17 cellular contexts compared by ENCODE assay signal in genomic region chr10:103711351-103711994, GRCh38.
A peak's percentile ranks its signal among the peaks of the same experiment; 100 is the strongest.
DNase-seq lines count a peak whose midpoint lies in the region; TF ChIP-seq lines count a peak whose summit lies in the region.
"Had no signal": no experiment of that assay in that cellular context is flagged by ENCODE, and none has a peak within 500 bp of the region (broad histone marks: within the 10 kb centered on the region; RNA-seq: fewer than 3 reads in every experiment).

No MANE protein-coding gene starts in this region.

- no peaks in the 10 kb centered on the region for H3K27me3 ChIP-seq in BJ (ENCODE audit: control insufficient read depth, insufficient read depth, low read length)
- H3K27me3 ChIP-seq in mesendoderm (ENCODE audit: insufficient read depth, low read length, poor library complexity): no peaks in the 10 kb centered on the region
- H3K27me3 ChIP-seq in SJCRH30: no peaks in the 10 kb centered on the region
- H3K27me3 ChIP-seq: BLaER1 treated with 17β-estradiol and CSF1 and Interleukin-3, amounts not matched to agents 10 nM and 100 nM; sigmoid colon had no signal

- H4K5ac ChIP-seq in mesendoderm (ENCODE audit: low read length): no peak overlapping the region

- DNase-seq in BJ (ENCODE audit: low read depth) (no peak), HFF-Myc (ENCODE audit: extremely low read depth, low read depth) (no peak), cardiac fibroblast (ENCODE audit: low read depth in 2 of 2) (no peak), mesendoderm (no peak), NCI-H69 (lab: John Stamatoyannopoulos, UW) (no peak), SJCRH30 (no peak), hippocampal formation (lab: John Stamatoyannopoulos, UW) (no peak)
- no peak for DNase-seq in T-helper 2 cell treated with Interferon-gamma antibody and Interleukin-4, amounts not matched to agents 5 μg/mL and 100 μg/mL, for 36 hours (ENCODE audit: low spot score)
- DNase-seq: central memory CD4-positive, alpha-beta T cell; EL; naive B cell; NCI-H1436 treated with DMSO at 0.1 percent for 48 hours; NCI-H524 treated with DMSO at 0.1 percent for 48 hours; SHP77 treated with DMSO at 0.1 percent for 48 hours; sigmoid colon; stimulated activated naive CD8-positive, alpha-beta T cell treated with anti-CD3 and anti-CD28 coated beads, Interleukin-15, Interleukin-2, amounts not matched to agents 100 U/mL and 50 U/mL, for 24 hours had no signal

- H3K9me3 Mint-ChIP-seq in T-helper 2 cell treated with Interferon-gamma antibody and Interleukin-4, amounts not matched to agents 5 μg/mL and 100 μg/mL, for 36 hours: no peaks in the 10 kb centered on the region
- H3K9me3 Mint-ChIP-seq: naive B cell had no signal

- H3K4me1 Mint-ChIP-seq in T-helper 2 cell treated with Interferon-gamma antibody and Interleukin-4, amounts not matched to agents 5 μg/mL and 100 μg/mL, for 36 hours (ENCODE audit: low read depth): no peaks in the 10 kb centered on the region
- H3K4me1 Mint-ChIP-seq: naive B cell had no signal

- H3K79me2 ChIP-seq in mesendoderm (ENCODE audit: control insufficient read depth, insufficient read depth, low read length): no peaks in the 10 kb centered on the region

- no peak overlapping the region for H3K27ac ChIP-seq in mesendoderm (ENCODE audit: low read depth, low read length)
- no peak overlapping the region for H3K27ac ChIP-seq in SJCRH30

- CTCF ChIA-PET in BJ (lab: Yijun Ruan, JAX): interaction anchor here (0.8 to 10.0 kb wide), 15 partner anchors 9 to 174 kb away, joined by 3 to 160 read pairs (median 4); partner anchors contain the start of gene SH3PXD2A

- no peak overlapping the region for H4K8ac ChIP-seq in mesendoderm (ENCODE audit: low read depth, low read length)

- no peaks in the 10 kb centered on the region for H3K79me1 ChIP-seq in mesendoderm (ENCODE audit: low read length)

- H2BK120ac ChIP-seq in mesendoderm (ENCODE audit: low read depth, low read length): no peak overlapping the region

- H3K4me3 Mint-ChIP-seq in T-helper 2 cell treated with Interferon-gamma antibody and Interleukin-4, amounts not matched to agents 5 μg/mL and 100 μg/mL, for 36 hours: no peak overlapping the region
- H3K4me3 Mint-ChIP-seq: naive B cell had no signal

- no peaks in the 10 kb centered on the region for H3K27me3 Mint-ChIP-seq in T-helper 2 cell treated with Interferon-gamma antibody and Interleukin-4, amounts not matched to agents 5 μg/mL and 100 μg/mL, for 36 hours (ENCODE audit: low read depth)

- no peaks in the 10 kb centered on the region for H3K9me3 ChIP-seq in SJCRH30 (replicated peaks)
- H3K9me3 ChIP-seq: BLaER1 treated with 17β-estradiol and CSF1 and Interleukin-3, amounts not matched to agents 10 nM and 100 nM; sigmoid colon had no signal

- H3K4me1 ChIP-seq in mesendoderm (ENCODE audit: control insufficient read depth, low read depth, low read length): no peaks in the 10 kb centered on the region
- H3K4me1 ChIP-seq in SJCRH30: peaks cover 18% of the 10 kb centered on the region

- no peak overlapping the region for H3K4ac ChIP-seq in mesendoderm (ENCODE audit: low read depth, low read length)

- H2BK15ac ChIP-seq in mesendoderm (replicated peaks; ENCODE audit: low read depth): no peak overlapping the region

- POLR2A ChIA-PET in BJ (lab: Charles Lee): no interaction called here

- H3K36me3 ChIP-seq in BJ (ENCODE audit: control insufficient read depth, insufficient read depth, low read length) (peaks cover under 1% of the 10 kb centered on the region), mesendoderm (ENCODE audit: control insufficient read depth, insufficient read depth, low read length) (no peaks in the 10 kb centered on the region), SJCRH30 (no peaks in the 10 kb centered on the region)
- H3K36me3 ChIP-seq: sigmoid colon had no signal

- peak overlapping the region; percentile 22 for H3K56ac ChIP-seq in mesendoderm (ENCODE audit: low read length)

- H3K4me2 ChIP-seq in mesendoderm (ENCODE audit: low read length): no peak overlapping the region
- H3K4me2 ChIP-seq: BLaER1 treated with 17β-estradiol and CSF1 and Interleukin-3, amounts not matched to agents 10 nM and 100 nM had no signal

- H3K4me3 ChIP-seq in BJ (ENCODE audit: low read depth, low read length) (no peak overlapping the region), HFF-Myc (replicated peaks; ENCODE audit: low read depth, low read length) (no peak overlapping the region), cardiac fibroblast (replicated peaks in 1 of 2; ENCODE audit: low read depth in 2 of 2, low read length in 2 of 2) (no peak overlapping the region), mesendoderm (ENCODE audit: low read length) (no peak overlapping the region), SJCRH30 (no peak overlapping the region)
- H3K4me3 ChIP-seq: BLaER1 treated with 17β-estradiol and CSF1 and Interleukin-3, amounts not matched to agents 10 nM and 100 nM; sigmoid colon had no signal

- no peak overlapping the region for H2BK5ac ChIP-seq in mesendoderm (ENCODE audit: low read length)

- no peak overlapping the region for H3K9ac ChIP-seq in mesendoderm (ENCODE audit: low read length)

- TF ChIP-seq CTCF in BJ (IDR thresholded peaks at IDR 0.05; ENCODE audit: insufficient read depth, low read depth, low read length) (peak; percentile 19; the same call in 1 of the 2 replicates), HFF-Myc (IDR thresholded peaks at IDR 0.05; ENCODE audit: low read depth, low read length, missing control alignments) (peak; percentile 17), cardiac fibroblast (IDR thresholded peaks at IDR 0.05; ENCODE audit: low read depth, low read length) (peak; percentile 1)

- no peak overlapping the region for H3K18ac ChIP-seq in mesendoderm (ENCODE audit: low read length)

- H2AK5ac ChIP-seq in mesendoderm (ENCODE audit: low read length): no peak overlapping the region

- no peak overlapping the region for H3K27ac Mint-ChIP-seq in T-helper 2 cell treated with Interferon-gamma antibody and Interleukin-4, amounts not matched to agents 5 μg/mL and 100 μg/mL, for 36 hours
- H3K27ac Mint-ChIP-seq: naive B cell had no signal

- no peaks in the 10 kb centered on the region for H3K36me3 Mint-ChIP-seq in T-helper 2 cell treated with Interferon-gamma antibody and Interleukin-4, amounts not matched to agents 5 μg/mL and 100 μg/mL, for 36 hours (ENCODE audit: low read depth)
- H3K36me3 Mint-ChIP-seq: naive B cell had no signal

- WGBS in mesendoderm (ENCODE audit: extremely low coverage, insufficient coverage, low lambda C conversion rate): no CpG with 5 or more reads among the region's 15 CpGs

- H3K23ac ChIP-seq in mesendoderm (ENCODE audit: low read length): no peak overlapping the region
